In genomic region chrX:118152721-118153120, GRCh38 we compare ENCODE assay signal across 22 cellular contexts.
"Had no signal": no experiment of that assay in that cellular context is flagged by ENCODE, and none has a peak within 500 bp of the region (broad histone marks: within the 10 kb centered on the region; RNA-seq: fewer than 3 reads in every experiment).

No MANE protein-coding gene starts in this region.

- H3K27ac ChIP-seq: dorsolateral prefrontal cortex, epithelial cell of prostate, gastroesophageal sphincter, lower lobe of right lung, pancreas, skin epidermis, spleen, suprapubic skin, transverse colon, upper lobe of right lung, uterus had no signal

- H3K4me1 Mint-ChIP-seq: immature natural killer cell; naive thymus-derived CD8-positive, alpha-beta T cell; stimulated activated naive B cell treated with anti-CD40 and anti-IgM and Interleukin-4, amounts not matched to agents 10 μg/mL and 1 μg/mL and 100 μg/mL, for 72 hours had no signal

- H3K27me3 ChIP-seq: gastroesophageal sphincter, pancreas, spleen, suprapubic skin, transverse colon, upper lobe of right lung, uterus had no signal

- H3K4me1 ChIP-seq: gastroesophageal sphincter, lower lobe of right lung, pancreas, spleen, suprapubic skin, upper lobe of right lung, uterus had no signal

- H3K36me3 ChIP-seq: gastroesophageal sphincter, lower lobe of right lung, pancreas, spleen, suprapubic skin, transverse colon, upper lobe of right lung, uterus had no signal

- ATAC-seq: esophagus mucosa; gastroesophageal sphincter; left lobe of liver; lower lobe of right lung; naive thymus-derived CD8-positive, alpha-beta T cell; pancreas; stimulated activated naive B cell treated with anti-CD40 and anti-IgM and Interleukin-4, amounts not matched to agents 10 μg/mL and 1 μg/mL and 100 μg/mL, for 72 hours; upper lobe of right lung had no signal

- H3K36me3 Mint-ChIP-seq: immature natural killer cell; naive thymus-derived CD8-positive, alpha-beta T cell; stimulated activated naive B cell treated with anti-CD40 and anti-IgM and Interleukin-4, amounts not matched to agents 10 μg/mL and 1 μg/mL and 100 μg/mL, for 72 hours had no signal

- H3K27ac Mint-ChIP-seq: immature natural killer cell; naive thymus-derived CD8-positive, alpha-beta T cell; stimulated activated naive B cell treated with anti-CD40 and anti-IgM and Interleukin-4, amounts not matched to agents 10 μg/mL and 1 μg/mL and 100 μg/mL, for 72 hours; stimulated activated naive CD8-positive, alpha-beta T cell treated with anti-CD3 and anti-CD28 coated beads, Interleukin-15, Interleukin-2, amounts not matched to agents 100 ng/mL and 50 ng/mL, for 24 hours had no signal

- H3K4me3 ChIP-seq: dorsolateral prefrontal cortex, gastroesophageal sphincter, lower lobe of right lung, pancreas, skin epidermis, spleen, suprapubic skin, transverse colon, upper lobe of right lung, uterus had no signal

- H3K9me3 Mint-ChIP-seq: immature natural killer cell; naive thymus-derived CD8-positive, alpha-beta T cell; stimulated activated naive CD8-positive, alpha-beta T cell treated with anti-CD3 and anti-CD28 coated beads, Interleukin-15, Interleukin-2, amounts not matched to agents 100 ng/mL and 50 ng/mL, for 24 hours had no signal

- H3K27me3 Mint-ChIP-seq: stimulated activated naive B cell treated with anti-CD40 and anti-IgM and Interleukin-4, amounts not matched to agents 10 μg/mL and 1 μg/mL and 100 μg/mL, for 72 hours had no signal

- H3K4me3 Mint-ChIP-seq: immature natural killer cell; naive thymus-derived CD8-positive, alpha-beta T cell; stimulated activated naive B cell treated with anti-CD40 and anti-IgM and Interleukin-4, amounts not matched to agents 10 μg/mL and 1 μg/mL and 100 μg/mL, for 72 hours; stimulated activated naive CD8-positive, alpha-beta T cell treated with anti-CD3 and anti-CD28 coated beads, Interleukin-15, Interleukin-2, amounts not matched to agents 100 ng/mL and 50 ng/mL, for 24 hours had no signal

- DNase-seq: central memory CD4-positive, alpha-beta T cell; dorsolateral prefrontal cortex; effector CD4-positive, alpha-beta T cell; immature natural killer cell; islet precursor cell; kidney glomerular epithelial cell; lower lobe of right lung; naive thymus-derived CD8-positive, alpha-beta T cell; pancreas; spleen; stimulated activated CD4-positive, alpha-beta T cell treated with anti-CD3 and anti-CD28 coated beads, Interleukin-2, amount 100 ng/mL, for 48 hours; stimulated activated naive B cell treated with anti-CD40 and anti-IgM and Interleukin-4, amounts not matched to agents 10 μg/mL and 1 μg/mL and 100 μg/mL, for 72 hours; transverse colon; upper lobe of right lung; uterus had no signal

- H3K9me3 ChIP-seq: gastroesophageal sphincter, lower lobe of right lung, pancreas, spleen, suprapubic skin, transverse colon, upper lobe of right lung, uterus had no signal
